Comparison of ENCODE assay signal across 1 cellular context in the genomic region with DNA sequence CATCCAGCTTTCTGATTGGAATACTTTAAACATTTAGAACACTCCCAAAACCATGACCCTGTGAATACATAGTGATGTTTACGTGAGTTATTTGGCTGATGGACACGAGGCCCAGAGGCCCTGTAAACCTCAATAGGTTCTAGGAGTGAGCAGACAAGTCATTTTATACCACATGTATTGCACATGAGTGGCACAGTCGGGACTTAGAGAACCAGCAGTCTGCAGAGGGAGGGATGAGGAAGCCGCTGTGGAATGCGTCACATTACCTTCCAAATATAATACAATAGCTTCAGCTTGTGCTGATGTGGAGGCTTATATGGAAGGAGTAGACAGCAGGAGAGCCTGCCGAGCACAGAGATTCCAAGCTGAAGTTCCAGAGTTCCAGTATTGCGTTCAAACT.
TF ChIP-seq lines count a peak whose summit lies in the region.

No MANE protein-coding gene starts in this region.

TF ChIP-seq in K562, 482 proteins besides CTCF, POLR2A, EP300 and RAD21:
- TF ChIP-seq LEF1 (IDR thresholded peaks at IDR 0.05) (no peak), L3MBTL2 (IDR thresholded peaks at IDR 0.05) (peak; percentile 31; the same call in 1 of the 2 replicates), PKNOX1 (IDR thresholded peaks at IDR 0.05) (no peak), MGA (IDR thresholded peaks at IDR 0.05) (peak; percentile 65), TCF3 (CRISPR knock-in tag; IDR thresholded peaks at IDR 0.05) (no peak), ZNF311 (CRISPR knock-in tag; IDR thresholded peaks at IDR 0.05) (no peak), HSF4 (CRISPR knock-in tag; IDR thresholded peaks at IDR 0.05; ENCODE audit: borderline replicate concordance) (no peak), FIP1L1 (IDR thresholded peaks at IDR 0.05; ENCODE audit: low read depth, low read length, poor library complexity, severe bottlenecking) (no peak), EHMT2 (IDR thresholded peaks at IDR 0.05) (no peak), ZNF76 (CRISPR knock-in tag; IDR thresholded peaks at IDR 0.05; ENCODE audit: borderline replicate concordance) (no peak), MAFF (IDR thresholded peaks at IDR 0.05; ENCODE audit: low read length) (no peak), ATF6 (CRISPR knock-in tag; IDR thresholded peaks at IDR 0.05) (no peak)
TF ChIP-seq in K562: peak in this region for 2.
